ENCODE assay signal across 21 cellular contexts in the genomic region with DNA sequence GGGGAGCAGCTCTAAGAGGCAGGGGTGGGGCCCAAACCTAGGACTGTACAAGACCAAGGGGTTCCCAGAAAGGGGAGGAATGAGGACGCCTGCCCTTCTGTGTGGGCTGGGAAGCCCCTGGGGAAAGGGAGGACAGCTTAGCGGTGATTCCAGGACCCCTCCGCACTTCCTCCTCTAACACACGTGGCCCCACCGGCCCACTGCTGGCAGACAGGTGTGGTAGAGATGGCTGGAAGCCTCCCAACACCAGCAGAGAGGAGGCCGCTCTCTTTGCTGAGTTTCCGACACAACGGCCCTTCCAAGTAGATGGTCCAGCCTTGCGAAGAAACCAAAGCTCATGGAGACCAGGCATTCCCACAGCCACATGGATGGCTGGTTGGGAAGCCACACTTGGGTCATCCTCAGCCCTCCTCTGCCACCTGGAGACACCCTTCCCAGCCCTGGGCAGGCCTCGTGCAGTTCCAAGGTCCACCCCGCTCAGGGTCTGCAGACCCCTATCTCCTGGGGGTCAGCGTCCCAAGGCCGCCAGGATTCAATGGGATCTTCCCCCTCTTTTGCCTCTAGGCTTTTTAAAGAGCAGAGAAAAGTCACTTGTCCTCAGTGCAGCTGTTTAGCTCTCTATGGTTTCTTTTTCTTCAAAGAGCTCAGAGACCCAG.
"Had no signal": no experiment of that assay in that cellular context is flagged by ENCODE, and none has a peak within 500 bp of the region (broad histone marks: within the 10 kb centered on the region; RNA-seq: fewer than 3 reads in every experiment).

No MANE protein-coding gene starts in this region.

- H3K4me1 Mint-ChIP-seq: activated CD4-positive, alpha-beta memory T cell treated with anti-CD3 and anti-CD28 coated beads, Interleukin-2, amount 10 ng/mL, durations not matched to agents 7 days and 5 days; activated naive CD8-positive, alpha-beta T cell treated with anti-CD3 and anti-CD28 coated beads, Interleukin-2, amount 50 U/mL, for 24 hours had no signal

- H3K27ac ChIP-seq: brain microvascular endothelial cell, gastrocnemius medialis, prostate gland, SK-N-MC, thoracic aorta had no signal

- H3K4me3 Mint-ChIP-seq: activated CD4-positive, alpha-beta memory T cell treated with anti-CD3 and anti-CD28 coated beads, Interleukin-2, amount 10 ng/mL, durations not matched to agents 7 days and 5 days; activated naive CD8-positive, alpha-beta T cell treated with anti-CD3 and anti-CD28 coated beads, Interleukin-2, amount 50 U/mL, for 24 hours; naive thymus-derived CD8-positive, alpha-beta T cell; type B pancreatic cell had no signal

- H3K4me1 ChIP-seq: prostate gland had no signal

- H3K27me3 Mint-ChIP-seq: activated CD4-positive, alpha-beta memory T cell treated with anti-CD3 and anti-CD28 coated beads, Interleukin-2, amount 10 ng/mL, durations not matched to agents 7 days and 5 days; activated naive CD8-positive, alpha-beta T cell treated with anti-CD3 and anti-CD28 coated beads, Interleukin-2, amount 50 U/mL, for 24 hours; naive thymus-derived CD8-positive, alpha-beta T cell; type B pancreatic cell had no signal

- H3K9me3 ChIP-seq: esophagus muscularis mucosa, gastrocnemius medialis, heart right ventricle, ovary, prostate gland, thoracic aorta had no signal

- H3K27me3 ChIP-seq: brain microvascular endothelial cell, esophagus muscularis mucosa, gastrocnemius medialis, heart right ventricle, ovary had no signal

- FAIRE-seq: colon had no signal

- H3K36me3 ChIP-seq: ovary had no signal

- H3K4me3 ChIP-seq: esophagus muscularis mucosa, gastrocnemius medialis, heart right ventricle, lung, ovary, prostate gland, SK-N-MC, thoracic aorta had no signal

- H3K27ac Mint-ChIP-seq: activated CD4-positive, alpha-beta memory T cell treated with anti-CD3 and anti-CD28 coated beads, Interleukin-2, amount 10 ng/mL, durations not matched to agents 7 days and 5 days; activated naive CD8-positive, alpha-beta T cell treated with anti-CD3 and anti-CD28 coated beads, Interleukin-2, amount 50 U/mL, for 24 hours; naive thymus-derived CD8-positive, alpha-beta T cell; type B pancreatic cell had no signal

- ATAC-seq: activated naive CD8-positive, alpha-beta T cell treated with anti-CD3 and anti-CD28 coated beads, Interleukin-2, amount 50 U/mL, for 24 hours; gastrocnemius medialis; heart right ventricle; left lobe of liver; naive thymus-derived CD8-positive, alpha-beta T cell had no signal

- H3K9me3 Mint-ChIP-seq: activated CD4-positive, alpha-beta memory T cell treated with anti-CD3 and anti-CD28 coated beads, Interleukin-2, amount 10 ng/mL, durations not matched to agents 7 days and 5 days; activated naive CD8-positive, alpha-beta T cell treated with anti-CD3 and anti-CD28 coated beads, Interleukin-2, amount 50 U/mL, for 24 hours; naive thymus-derived CD8-positive, alpha-beta T cell; type B pancreatic cell had no signal

- DNase-seq: activated CD4-positive, alpha-beta memory T cell treated with anti-CD3 and anti-CD28 coated beads, Interleukin-2, amount 10 ng/mL, durations not matched to agents 7 days and 5 days; activated CD4-positive, alpha-beta T cell treated with anti-CD3 and anti-CD28 coated beads for 48 hours; activated effector memory CD4-positive, alpha-beta T cell treated with anti-CD3 and anti-CD28 coated beads, Interleukin-2, amount 50 U/mL, for 16 hours; activated naive CD4-positive, alpha-beta T cell treated with anti-CD3 and anti-CD28 coated beads, Interleukin-2, amount 50 U/mL, for 16 hours; activated naive CD8-positive, alpha-beta T cell treated with anti-CD3 and anti-CD28 coated beads, Interleukin-2, amount 50 U/mL, for 24 hours; brain microvascular endothelial cell; central memory CD4-positive, alpha-beta T cell; gastrocnemius medialis; heart right ventricle; islet precursor cell; naive thymus-derived CD8-positive, alpha-beta T cell; ovary; stimulated activated CD4-positive, alpha-beta T cell treated with anti-CD3 and anti-CD28 coated beads, Interleukin-12 subunit alpha, Interleukin-12 subunit beta, amount 100 ng/mL, for 4 hours had no signal
